8 cellular contexts compared by ENCODE assay signal in the genomic region with DNA sequence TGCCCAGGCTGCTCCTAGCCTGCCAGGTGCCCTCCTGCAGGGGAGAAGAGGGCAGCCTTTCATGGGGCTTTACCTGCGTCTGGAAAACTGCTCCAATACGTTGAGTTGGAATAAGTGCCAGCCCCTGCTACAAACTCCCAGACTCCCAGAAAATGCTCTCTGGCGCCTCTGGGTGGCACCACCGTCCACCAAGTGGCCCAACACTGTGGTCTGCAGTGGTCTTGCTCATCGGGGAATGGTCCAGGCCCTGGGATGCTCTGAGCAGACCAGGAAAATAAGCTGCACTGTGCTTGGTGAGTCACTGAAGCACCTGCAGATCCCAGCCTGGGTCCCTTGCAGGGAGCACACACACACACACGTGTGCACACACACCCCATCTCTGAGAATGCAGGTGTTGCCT. TPM values are rescaled to one million over a fixed set of nuclear protein-coding genes. Genes with fewer than 3 reads are reported as not detected.
DNase-seq lines count a peak whose midpoint lies in the region; ATAC-seq, FAIRE-seq and TF ChIP-seq lines count a peak whose summit lies in the region.

No MANE protein-coding gene starts in this region.

- H4K20me1 ChIP-seq in DOHH2 (ENCODE audit: control insufficient read depth, insufficient read depth, low read depth, low read length): no peaks in the 10 kb centered on the region

- peaks cover 40% of the 10 kb centered on the region for H3K4me1 Mint-ChIP-seq in WTC11

- ATAC-seq in WTC11 (peak; percentile 89), GM18909 (IDR thresholded peaks at IDR 0.05; ENCODE audit: poor library complexity, unreplicated experiment) (no peak), GM18520 (IDR thresholded peaks at IDR 0.05; ENCODE audit: unreplicated experiment) (no peak)

- H3K36me3 ChIP-seq in DOHH2 (ENCODE audit: control insufficient read depth, low read length) (no peaks in the 10 kb centered on the region), ovary (no peaks in the 10 kb centered on the region)

- peaks cover 6% of the 10 kb centered on the region for H3F3A ChIP-seq in DOHH2 (ENCODE audit: control insufficient read depth, insufficient read depth)

- H3K9me3 ChIP-seq in DOHH2 (ENCODE audit: control insufficient read depth, insufficient read depth, low read length) (no peaks in the 10 kb centered on the region), ovary (no peaks in the 10 kb centered on the region)

- H3K4me3 ChIP-seq in DOHH2 (ENCODE audit: low read length): no peak overlapping the region
- H3K4me3 ChIP-seq in ovary: no peak overlapping the region

- peak; percentile 78 for TF ChIP-seq CTCF in DOHH2 (IDR thresholded peaks at IDR 0.05; ENCODE audit: low read depth, low read length, poor library complexity, severe bottlenecking)
- TF ChIP-seq CTCF in WTC11 (IDR thresholded peaks at IDR 0.05): peak; percentile 62
- no peak for TF ChIP-seq CTCF in ovary (IDR thresholded peaks at IDR 0.05)

- no peaks in the 10 kb centered on the region for H3K9me2 ChIP-seq in DOHH2 (replicated peaks; ENCODE audit: control insufficient read depth, low read length)

- no peak for TF ChIP-seq POLR2A in ovary (IDR thresholded peaks at IDR 0.05)

- DNase-seq in LHCN-M2 (ENCODE audit: low read depth): peak; percentile 29
- DNase-seq in WTC11 (ENCODE audit: low spot score): peak; percentile 80
- peak; percentile 90 for DNase-seq in islet precursor cell
- no peak for DNase-seq in ovary
- DNase-seq in GM19239 (ENCODE audit: insufficient read length, low spot score): no peak

- H3K27ac ChIP-seq in DOHH2 (ENCODE audit: low read depth, low read length) (no peak overlapping the region), ovary (no peak overlapping the region)

- WGBS in ovary, 3 donors: 41 to 49% (median 43%) methylated on average over 6 of the region's 6 CpGs

- intact Hi-C loops in ovary (cut with DNase I): loop anchor here in 1 of 4 donors (10.0 kb wide), 1 partner anchor 67 kb away; no protein-coding TSS in a partner anchor

- FAIRE-seq in GM19239 (lab: Jason Lieb, UNC): no peak

- H3K4me3 Mint-ChIP-seq in WTC11: no peak overlapping the region

- H3K9me3 Mint-ChIP-seq in WTC11: no peaks in the 10 kb centered on the region

- H3K4me1 ChIP-seq in DOHH2 (ENCODE audit: control insufficient read depth, low read length): peaks cover 9% of the 10 kb centered on the region
- H3K4me1 ChIP-seq in ovary (ENCODE audit: insufficient read depth): no peaks in the 10 kb centered on the region

- no peaks in the 10 kb centered on the region for H3K36me3 Mint-ChIP-seq in WTC11

- no peak overlapping the region for H3K27ac Mint-ChIP-seq in WTC11

- no peaks in the 10 kb centered on the region for H3K79me2 ChIP-seq in DOHH2 (ENCODE audit: control insufficient read depth, low read length)

- H3K27me3 ChIP-seq in DOHH2 (ENCODE audit: control insufficient read depth, low read length) (no peaks in the 10 kb centered on the region), ovary (no peaks in the 10 kb centered on the region)

- H3K27me3 Mint-ChIP-seq in WTC11 (ENCODE audit: low read depth): no peaks in the 10 kb centered on the region

- TF ChIP-seq EP300 in ovary (IDR thresholded peaks at IDR 0.05): no peak

- CTCF ChIA-PET in WTC11 (lab: Charles Lee): interaction anchor here (0.5 to 2.7 kb wide), 36 partner anchors 9 to 438 kb away, joined by 3 to 115 read pairs (median 7); a partner anchor contains a TSS

- H3K4me2 ChIP-seq in DOHH2 (ENCODE audit: low read length): no peak overlapping the region

- POLR2A ChIA-PET in WTC11 (lab: Charles Lee): interaction anchor here (0.7 to 1.2 kb wide), 3 partner anchors 12 to 99 kb away, joined by 3 to 6 read pairs (median 5); no protein-coding TSS in a partner anchor

TF ChIP-seq in WTC11, 78 proteins besides CTCF, POLR2A, EP300 and RAD21:
- TF ChIP-seq, protein P1, sequence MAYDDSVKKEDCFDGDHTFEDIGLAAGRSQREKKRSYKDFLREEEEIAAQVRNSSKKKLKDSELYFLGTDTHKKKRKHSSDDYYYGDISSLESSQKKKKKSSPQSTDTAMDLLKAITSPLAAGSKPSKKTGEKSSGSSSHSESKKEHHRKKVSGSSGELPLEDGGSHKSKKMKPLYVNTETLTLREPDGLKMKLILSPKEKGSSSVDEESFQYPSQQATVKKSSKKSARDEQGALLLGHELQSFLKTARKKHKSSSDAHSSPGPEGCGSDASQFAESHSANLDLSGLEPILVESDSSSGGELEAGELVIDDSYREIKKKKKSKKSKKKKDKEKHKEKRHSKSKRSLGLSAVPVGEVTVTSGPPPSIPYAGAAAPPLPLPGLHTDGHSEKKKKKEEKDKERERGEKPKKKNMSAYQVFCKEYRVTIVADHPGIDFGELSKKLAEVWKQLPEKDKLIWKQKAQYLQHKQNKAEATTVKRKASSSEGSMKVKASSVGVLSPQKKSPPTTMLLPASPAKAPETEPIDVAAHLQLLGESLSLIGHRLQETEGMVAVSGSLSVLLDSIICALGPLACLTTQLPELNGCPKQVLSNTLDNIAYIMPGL (CRISPR knock-in tag; IDR thresholded peaks at IDR 0.05): 0 out of 2 replicates have a peak, but pooled peaks have one; percentile 31
- TF ChIP-seq MXD4 (CRISPR knock-in tag; IDR thresholded peaks at IDR 0.05; ENCODE audit: borderline replicate concordance): no peak

RNA-seq across cellular contexts. Expression of a gene that starts 20.8 kb away (rescaled TPM):
- total RNA-seq in LHCN-M2 (2014; rRNA removed): 19.5 and 24.9 TPM in 2 replicates
- 46.1 TPM for polyA plus RNA-seq in LHCN-M2 (2012)
- 68.9 to 79.2 TPM (median 78.9 TPM) in 3 replicates for total RNA-seq in WTC11 (2021)
- total RNA-seq in ovary: 10 to 100 TPM; 14.6 to 55.1 (median 41.4) TPM
- 10 to 100 TPM; 19.1 to 24.5 TPM for polyA plus RNA-seq in ovary

RNA-seq across cellular contexts. Expression of a gene that starts 38.3 kb away (rescaled TPM):
- 0.06 TPM in 1 of 2 replicates, not detected in the other for total RNA-seq in LHCN-M2 (2014; rRNA removed)
- 0.04 TPM for polyA plus RNA-seq in LHCN-M2 (2012)
- total RNA-seq in WTC11 (2021): 1.3 to 2.1 TPM (median 1.5 TPM) in 3 replicates
- under 1 TPM; 0.10 to 0.30 (median 0.13) TPM for total RNA-seq in ovary
- under 1 TPM; 0.07 to 0.08 TPM for polyA plus RNA-seq in ovary

RNA-seq across cellular contexts. Expression of a gene that starts 41.6 kb away (rescaled TPM):
- total RNA-seq in LHCN-M2 (2014; rRNA removed) (48.6 and 49.9 TPM in 2 replicates), WTC11 (2021) (29.5 to 42.6 TPM (median 31.1 TPM) in 3 replicates), ovary (10 to 100 TPM; 25.0 to 40.5 (median 31.6) TPM)
- polyA plus RNA-seq in LHCN-M2 (2012): 65.6 TPM
- polyA plus RNA-seq in ovary: 10 to 100 TPM; 29.5 to 73.3 TPM

RNA-seq across cellular contexts. Expression of a gene that starts 43.4 kb away (rescaled TPM):
- total RNA-seq in LHCN-M2 (2014; rRNA removed): 27.6 and 40.7 TPM in 2 replicates
- 30.0 TPM for polyA plus RNA-seq in LHCN-M2 (2012)
- 68.1 to 77.6 TPM (median 69.5 TPM) in 3 replicates for total RNA-seq in WTC11 (2021)
- total RNA-seq in ovary: 10 to 100 TPM; 41.7 to 72.7 (median 51.5) TPM
- polyA plus RNA-seq in ovary: 10 to 100 TPM; 15.0 to 56.5 TPM

Comparison
In these comparisons a context has a peak if more than half of its experiments do, and no peak if none do; other contexts are left out.
1. CTCF ChIP-seq: peak in DOHH2 (single experiment) and WTC11 (single experiment); none in ovary (0 of 3).
2. DNase-seq: peak in LHCN-M2 (single experiment), WTC11 (single experiment) and islet precursor cell (single experiment); none in ovary (0 of 5) and GM19239 (single experiment).